8 cellular contexts compared by ENCODE assay signal in genomic region chr9:72362680-72363139, GRCh38. TPM values are rescaled to one million over a fixed set of nuclear protein-coding genes. Genes with fewer than 3 reads are reported as not detected.
A peak's percentile ranks its signal among the peaks of the same experiment; 100 is the strongest.
DNase-seq lines count a peak whose midpoint lies in the region; ATAC-seq, FAIRE-seq and TF ChIP-seq lines count a peak whose summit lies in the region.

No MANE protein-coding gene starts in this region.

- H3K27ac ChIP-seq in HUES48 (ENCODE audit: low read depth, low read length) (no peak overlapping the region), brain microvascular endothelial cell (peak overlapping the region; percentile 99)

- peak; percentile 92 for FAIRE-seq in D721Med (lab: Jason Lieb, UNC)

- H3K27me3 ChIP-seq in HUES48 (ENCODE audit: control insufficient read depth, insufficient read depth, low read length), result no peaks in the 10 kb centered on the region
- no peaks in the 10 kb centered on the region for H3K27me3 ChIP-seq in brain microvascular endothelial cell (replicated peaks)

- ATAC-seq in GM21360 (IDR thresholded peaks at IDR 0.05; ENCODE audit: unreplicated experiment), result peak; percentile 42
- peak; percentile 52 for ATAC-seq in sciatic nerve

- H3K9ac ChIP-seq in HUES48 (ENCODE audit: low read depth, low read length), result peak overlapping the region; percentile 99

- in situ Hi-C loops in brain microvascular endothelial cell (cut with HindIII; ENCODE audit: low pct_ligation_motif_present, low sequenced_read_pairs), result loop anchor here (25.0 kb wide), 1 partner anchor 225 kb away; no protein-coding TSS in a partner anchor

- TF ChIP-seq CTCF in D721Med (IDR thresholded peaks at IDR 0.05; ENCODE audit: insufficient read depth, missing control alignments) (peak; percentile 3), brain microvascular endothelial cell (IDR thresholded peaks at IDR 0.05; ENCODE audit: low read depth, low read length, missing control alignments) (no peak)

- DNase-seq in D721Med (ENCODE audit: insufficient read length, low spot score) (no peak), SW480 (ENCODE audit: low spot score) (peak; percentile 66), brain microvascular endothelial cell (peak; percentile 74), sciatic nerve (ENCODE audit: low spot score) (peak; percentile 80), T-helper 9 cell (no peak)

- intact Hi-C loops in sciatic nerve (cut with DNase I), result no loop called here

- no peaks in the 10 kb centered on the region for H3K9me3 ChIP-seq in HUES48 (ENCODE audit: control insufficient read depth, insufficient read depth, low read length)

- H3K36me3 ChIP-seq in HUES48 (ENCODE audit: control insufficient read depth, insufficient read depth, low read length) (peaks cover 59% of the 10 kb centered on the region), brain microvascular endothelial cell (replicated peaks) (peaks cover 50% of the 10 kb centered on the region)

- peak overlapping the region; percentile 79 for H3K4me3 ChIP-seq in HUES48 (ENCODE audit: low read depth, low read length)
- peak overlapping the region; percentile 92 for H3K4me3 ChIP-seq in brain microvascular endothelial cell (ENCODE audit: low read depth, low read length)
- peak overlapping the region; percentile 95 for H3K4me3 ChIP-seq in iPS-11a (ENCODE audit: low read depth, low read length)

- peaks cover 34% of the 10 kb centered on the region for H3K4me1 ChIP-seq in HUES48 (ENCODE audit: control insufficient read depth, insufficient read depth, low read length)

RNA-seq across cellular contexts. Expression of gene ZFAND5, which starts 2.3 kb away (rescaled TPM):
- 222 TPM for total RNA-seq in sciatic nerve

Comparison
In these comparisons a context has a peak if more than half of its experiments do, and no peak if none do; other contexts are left out.
1. DNase-seq: peak in SW480 (single experiment), brain microvascular endothelial cell (single experiment) and sciatic nerve (single experiment); none in D721Med (single experiment) and T-helper 9 cell (single experiment).
2. Peak in every context shown above with its lines, with median percentiles within 50 percentile points of each other: H3K4me3 ChIP-seq.